Comparison of ENCODE assay signal across 15 cellular contexts in genomic region chr16:84913315-84913714, GRCh38.
A peak's percentile ranks its signal among the peaks of the same experiment; 100 is the strongest.
DNase-seq lines count a peak whose midpoint lies in the region; ATAC-seq and TF ChIP-seq lines count a peak whose summit lies in the region.
"Had no signal": no experiment of that assay in that cellular context is flagged by ENCODE, and none has a peak within 500 bp of the region (broad histone marks: within the 10 kb centered on the region; RNA-seq: fewer than 3 reads in every experiment).

No MANE protein-coding gene starts in this region.

- H3K4me3 ChIP-seq in right atrium auricular region (no peak overlapping the region), stomach (no peak overlapping the region)
- H3K4me3 ChIP-seq: BLaER1 had no signal

- TF ChIP-seq CTCF in right atrium auricular region (IDR thresholded peaks at IDR 0.05) (no peak), stomach (IDR thresholded peaks at IDR 0.05) (no peak)

- no peak for TF ChIP-seq POLR2A in stomach (IDR thresholded peaks at IDR 0.05)

- no peaks in the 10 kb centered on the region for H3K9me3 ChIP-seq in right atrium auricular region
- H3K9me3 ChIP-seq in stomach: no peaks in the 10 kb centered on the region
- H3K9me3 ChIP-seq: BLaER1 had no signal

- TF ChIP-seq EP300 in stomach (IDR thresholded peaks at IDR 0.05): no peak

- ATAC-seq in GM18873 (IDR thresholded peaks at IDR 0.05; ENCODE audit: low FRiP score, unreplicated experiment): no peak
- ATAC-seq: activated CD8-positive, alpha-beta T cell treated with anti-CD3 and anti-CD28 coated beads for 36 hours; activated T-helper 17 cell treated with anti-CD3 and anti-CD28 coated beads, Interleukin-2, amount 50 U/mL, for 72 hours had no signal

- 13 to 42% (median 24%) methylated on average over 2 to 6 of the region's 6 CpGs for WGBS in stomach, 5 donors

- DNase-seq in DMS53 treated with DMSO at 0.1 percent for 48 hours (lab: John Stamatoyannopoulos, UW; ENCODE audit: unreplicated experiment) (peak; percentile 4), SK-N-DZ (ENCODE audit: low spot score) (peak; percentile 64), right atrium auricular region (ENCODE audit: low spot score) (peak; percentile 85), stomach (no peak), RKO (ENCODE audit: low spot score) (no peak), H4 (ENCODE audit: low spot score) (no peak), NCI-H748 (lab: John Stamatoyannopoulos, UW; ENCODE audit: unreplicated experiment) (no peak)
- DNase-seq: activated CD8-positive, alpha-beta T cell treated with anti-CD3 and anti-CD28 coated beads for 36 hours; midbrain; NCI-H1417 treated with DMSO at 0.1 percent for 48 hours; NCI-H748 treated with DMSO at 0.1 percent for 48 hours; SIG-M5 had no signal

- H3K4me1 ChIP-seq in right atrium auricular region: peaks cover 0 to 31% of the 10 kb centered on the region in 2 donors
- H3K4me1 ChIP-seq in stomach: peaks cover 3 to 27% (median 13%) of the 10 kb centered on the region in 4 donors

- H3K27ac ChIP-seq in right atrium auricular region (peak overlapping the region; percentile 73 to 80), stomach (peak overlapping the region in 4 of 5 donors; percentile 6 to 67 (median 24))
- H3K27ac ChIP-seq: BLaER1 had no signal

- intact Hi-C loops in stomach (cut with DNase I; ENCODE audit: low total_unique reads): no loop called here

- H3K36me3 ChIP-seq in right atrium auricular region: no peaks in the 10 kb centered on the region
- no peaks in the 10 kb centered on the region for H3K36me3 ChIP-seq in stomach
- H3K36me3 ChIP-seq: BLaER1 had no signal

- no peaks in the 10 kb centered on the region for H3K27me3 ChIP-seq in right atrium auricular region
- H3K27me3 ChIP-seq in stomach: peaks cover 0 to 14% (median 0%) of the 10 kb centered on the region in 3 donors
- H3K27me3 ChIP-seq: BLaER1 had no signal

Comparison
In these comparisons a context has a peak if more than half of its experiments do, and no peak if none do; other contexts are left out.
1. DNase-seq: peak in DMS53 treated with DMSO at 0.1 percent for 48 hours (single experiment), SK-N-DZ (single experiment) and right atrium auricular region (single experiment); none in stomach (single experiment), RKO (single experiment), H4 (single experiment) and NCI-H748 (single experiment).